ENCODE assay signal across 1 cellular context in the genomic region with DNA sequence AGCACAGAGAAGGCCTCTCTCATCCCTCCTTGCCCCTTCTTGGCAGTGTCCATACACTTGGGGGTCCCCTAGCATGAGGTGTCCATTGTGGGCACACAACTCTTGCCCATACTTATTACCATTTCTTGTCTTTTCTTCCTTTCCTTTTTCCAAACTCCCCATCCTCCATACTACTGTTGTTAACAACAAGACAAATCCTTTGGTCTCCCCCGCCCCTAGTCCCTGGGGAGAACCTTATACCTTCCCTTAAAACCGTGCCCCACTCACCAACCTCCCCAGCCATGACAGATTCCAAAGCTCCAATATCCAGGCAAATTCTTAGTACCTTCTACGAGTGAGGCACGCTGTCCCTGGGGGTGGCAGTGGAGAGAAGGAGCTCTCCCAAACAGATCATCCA.
TF ChIP-seq lines count a peak whose summit lies in the region.

No MANE protein-coding gene starts in this region.

TF ChIP-seq in GM23338, 12 proteins besides CTCF, POLR2A, EP300 and RAD21 (continued from another document):
- TF ChIP-seq, protein P1, sequence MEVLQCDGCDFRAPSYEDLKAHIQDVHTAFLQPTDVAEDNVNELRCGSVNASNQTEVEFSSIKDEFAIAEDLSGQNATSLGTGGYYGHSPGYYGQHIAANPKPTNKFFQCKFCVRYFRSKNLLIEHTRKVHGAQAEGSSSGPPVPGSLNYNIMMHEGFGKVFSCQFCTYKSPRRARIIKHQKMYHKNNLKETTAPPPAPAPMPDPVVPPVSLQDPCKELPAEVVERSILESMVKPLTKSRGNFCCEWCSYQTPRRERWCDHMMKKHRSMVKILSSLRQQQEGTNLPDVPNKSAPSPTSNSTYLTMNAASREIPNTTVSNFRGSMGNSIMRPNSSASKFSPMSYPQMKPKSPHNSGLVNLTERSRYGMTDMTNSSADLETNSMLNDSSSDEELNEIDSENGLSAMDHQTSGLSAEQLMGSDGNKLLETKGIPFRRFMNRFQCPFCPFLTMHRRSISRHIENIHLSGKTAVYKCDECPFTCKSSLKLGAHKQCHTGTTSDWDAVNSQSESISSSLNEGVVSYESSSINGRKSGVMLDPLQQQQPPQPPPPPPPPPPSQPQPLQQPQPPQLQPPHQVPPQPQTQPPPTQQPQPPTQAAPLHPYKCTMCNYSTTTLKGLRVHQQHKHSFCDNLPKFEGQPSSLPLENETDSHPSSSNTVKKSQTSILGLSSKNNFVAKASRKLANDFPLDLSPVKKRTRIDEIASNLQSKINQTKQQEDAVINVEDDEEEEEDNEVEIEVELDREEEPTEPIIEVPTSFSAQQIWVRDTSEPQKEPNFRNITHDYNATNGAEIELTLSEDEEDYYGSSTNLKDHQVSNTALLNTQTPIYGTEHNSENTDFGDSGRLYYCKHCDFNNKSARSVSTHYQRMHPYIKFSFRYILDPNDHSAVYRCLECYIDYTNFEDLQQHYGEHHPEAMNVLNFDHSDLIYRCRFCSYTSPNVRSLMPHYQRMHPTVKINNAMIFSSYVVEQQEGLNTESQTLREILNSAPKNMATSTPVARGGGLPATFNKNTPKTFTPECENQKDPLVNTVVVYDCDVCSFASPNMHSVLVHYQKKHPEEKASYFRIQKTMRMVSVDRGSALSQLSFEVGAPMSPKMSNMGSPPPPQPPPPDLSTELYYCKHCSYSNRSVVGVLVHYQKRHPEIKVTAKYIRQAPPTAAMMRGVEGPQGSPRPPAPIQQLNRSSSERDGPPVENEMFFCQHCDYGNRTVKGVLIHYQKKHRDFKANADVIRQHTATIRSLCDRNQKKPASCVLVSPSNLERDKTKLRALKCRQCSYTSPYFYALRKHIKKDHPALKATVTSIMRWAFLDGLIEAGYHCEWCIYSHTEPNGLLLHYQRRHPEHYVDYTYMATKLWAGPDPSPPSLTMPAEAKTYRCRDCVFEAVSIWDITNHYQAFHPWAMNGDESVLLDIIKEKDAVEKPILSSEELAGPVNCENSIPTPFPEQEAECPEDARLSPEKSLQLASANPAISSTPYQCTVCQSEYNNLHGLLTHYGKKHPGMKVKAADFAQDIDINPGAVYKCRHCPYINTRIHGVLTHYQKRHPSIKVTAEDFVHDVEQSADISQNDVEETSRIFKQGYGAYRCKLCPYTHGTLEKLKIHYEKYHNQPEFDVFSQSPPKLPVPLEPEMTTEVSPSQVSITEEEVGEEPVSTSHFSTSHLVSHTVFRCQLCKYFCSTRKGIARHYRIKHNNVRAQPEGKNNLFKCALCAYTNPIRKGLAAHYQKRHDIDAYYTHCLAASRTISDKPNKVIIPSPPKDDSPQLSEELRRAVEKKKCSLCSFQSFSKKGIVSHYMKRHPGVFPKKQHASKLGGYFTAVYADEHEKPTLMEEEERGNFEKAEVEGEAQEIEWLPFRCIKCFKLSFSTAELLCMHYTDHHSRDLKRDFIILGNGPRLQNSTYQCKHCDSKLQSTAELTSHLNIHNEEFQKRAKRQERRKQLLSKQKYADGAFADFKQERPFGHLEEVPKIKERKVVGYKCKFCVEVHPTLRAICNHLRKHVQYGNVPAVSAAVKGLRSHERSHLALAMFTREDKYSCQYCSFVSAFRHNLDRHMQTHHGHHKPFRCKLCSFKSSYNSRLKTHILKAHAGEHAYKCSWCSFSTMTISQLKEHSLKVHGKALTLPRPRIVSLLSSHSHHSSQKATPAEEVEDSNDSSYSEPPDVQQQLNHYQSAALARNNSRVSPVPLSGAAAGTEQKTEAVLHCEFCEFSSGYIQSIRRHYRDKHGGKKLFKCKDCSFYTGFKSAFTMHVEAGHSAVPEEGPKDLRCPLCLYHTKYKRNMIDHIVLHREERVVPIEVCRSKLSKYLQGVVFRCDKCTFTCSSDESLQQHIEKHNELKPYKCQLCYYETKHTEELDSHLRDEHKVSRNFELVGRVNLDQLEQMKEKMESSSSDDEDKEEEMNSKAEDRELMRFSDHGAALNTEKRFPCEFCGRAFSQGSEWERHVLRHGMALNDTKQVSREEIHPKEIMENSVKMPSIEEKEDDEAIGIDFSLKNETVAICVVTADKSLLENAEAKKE (CRISPR knock-in tag; IDR thresholded peaks at IDR 0.05), result no peak
- TF ChIP-seq ZNF114 (CRISPR knock-in tag; IDR thresholded peaks at IDR 0.05) (no peak), POLR2AphosphoS5 (IDR thresholded peaks at IDR 0.05; ENCODE audit: low read depth) (no peak), EZH2phosphoT487 (IDR thresholded peaks at IDR 0.05; ENCODE audit: unreplicated experiment) (no peak)
- TF ChIP-seq, protein P2, sequence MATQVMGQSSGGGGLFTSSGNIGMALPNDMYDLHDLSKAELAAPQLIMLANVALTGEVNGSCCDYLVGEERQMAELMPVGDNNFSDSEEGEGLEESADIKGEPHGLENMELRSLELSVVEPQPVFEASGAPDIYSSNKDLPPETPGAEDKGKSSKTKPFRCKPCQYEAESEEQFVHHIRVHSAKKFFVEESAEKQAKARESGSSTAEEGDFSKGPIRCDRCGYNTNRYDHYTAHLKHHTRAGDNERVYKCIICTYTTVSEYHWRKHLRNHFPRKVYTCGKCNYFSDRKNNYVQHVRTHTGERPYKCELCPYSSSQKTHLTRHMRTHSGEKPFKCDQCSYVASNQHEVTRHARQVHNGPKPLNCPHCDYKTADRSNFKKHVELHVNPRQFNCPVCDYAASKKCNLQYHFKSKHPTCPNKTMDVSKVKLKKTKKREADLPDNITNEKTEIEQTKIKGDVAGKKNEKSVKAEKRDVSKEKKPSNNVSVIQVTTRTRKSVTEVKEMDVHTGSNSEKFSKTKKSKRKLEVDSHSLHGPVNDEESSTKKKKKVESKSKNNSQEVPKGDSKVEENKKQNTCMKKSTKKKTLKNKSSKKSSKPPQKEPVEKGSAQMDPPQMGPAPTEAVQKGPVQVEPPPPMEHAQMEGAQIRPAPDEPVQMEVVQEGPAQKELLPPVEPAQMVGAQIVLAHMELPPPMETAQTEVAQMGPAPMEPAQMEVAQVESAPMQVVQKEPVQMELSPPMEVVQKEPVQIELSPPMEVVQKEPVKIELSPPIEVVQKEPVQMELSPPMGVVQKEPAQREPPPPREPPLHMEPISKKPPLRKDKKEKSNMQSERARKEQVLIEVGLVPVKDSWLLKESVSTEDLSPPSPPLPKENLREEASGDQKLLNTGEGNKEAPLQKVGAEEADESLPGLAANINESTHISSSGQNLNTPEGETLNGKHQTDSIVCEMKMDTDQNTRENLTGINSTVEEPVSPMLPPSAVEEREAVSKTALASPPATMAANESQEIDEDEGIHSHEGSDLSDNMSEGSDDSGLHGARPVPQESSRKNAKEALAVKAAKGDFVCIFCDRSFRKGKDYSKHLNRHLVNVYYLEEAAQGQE (IDR thresholded peaks at IDR 0.05; ENCODE audit: unreplicated experiment), result no peak
